In the genomic region with DNA sequence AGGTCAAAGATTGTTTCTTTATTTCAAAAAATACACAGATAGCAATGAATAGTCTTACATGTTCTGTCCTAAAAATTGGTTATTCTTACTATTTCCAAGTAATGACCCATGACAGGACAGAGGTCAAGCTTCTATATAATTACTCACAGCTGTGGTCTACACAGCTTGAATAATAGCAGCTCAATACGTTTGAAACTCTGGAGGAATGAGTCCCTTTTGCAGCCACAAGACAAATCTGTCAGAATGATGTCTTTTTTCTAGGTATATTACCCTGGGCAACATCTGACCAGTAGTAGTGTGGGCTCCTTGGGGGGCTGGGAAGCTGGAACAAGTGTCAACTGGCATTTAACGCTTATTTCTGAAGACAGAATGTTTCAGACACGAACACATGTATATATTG, we compare ENCODE assay signal across 1 cellular context.
A peak's percentile ranks its signal among the peaks of the same experiment; 100 is the strongest.
TF ChIP-seq lines count a peak whose summit lies in the region.

No MANE protein-coding gene starts in this region.

TF ChIP-seq in GM12878, 131 proteins besides CTCF, POLR2A, EP300 and RAD21 (continued from another document and continues in another):
- TF ChIP-seq, protein P1, sequence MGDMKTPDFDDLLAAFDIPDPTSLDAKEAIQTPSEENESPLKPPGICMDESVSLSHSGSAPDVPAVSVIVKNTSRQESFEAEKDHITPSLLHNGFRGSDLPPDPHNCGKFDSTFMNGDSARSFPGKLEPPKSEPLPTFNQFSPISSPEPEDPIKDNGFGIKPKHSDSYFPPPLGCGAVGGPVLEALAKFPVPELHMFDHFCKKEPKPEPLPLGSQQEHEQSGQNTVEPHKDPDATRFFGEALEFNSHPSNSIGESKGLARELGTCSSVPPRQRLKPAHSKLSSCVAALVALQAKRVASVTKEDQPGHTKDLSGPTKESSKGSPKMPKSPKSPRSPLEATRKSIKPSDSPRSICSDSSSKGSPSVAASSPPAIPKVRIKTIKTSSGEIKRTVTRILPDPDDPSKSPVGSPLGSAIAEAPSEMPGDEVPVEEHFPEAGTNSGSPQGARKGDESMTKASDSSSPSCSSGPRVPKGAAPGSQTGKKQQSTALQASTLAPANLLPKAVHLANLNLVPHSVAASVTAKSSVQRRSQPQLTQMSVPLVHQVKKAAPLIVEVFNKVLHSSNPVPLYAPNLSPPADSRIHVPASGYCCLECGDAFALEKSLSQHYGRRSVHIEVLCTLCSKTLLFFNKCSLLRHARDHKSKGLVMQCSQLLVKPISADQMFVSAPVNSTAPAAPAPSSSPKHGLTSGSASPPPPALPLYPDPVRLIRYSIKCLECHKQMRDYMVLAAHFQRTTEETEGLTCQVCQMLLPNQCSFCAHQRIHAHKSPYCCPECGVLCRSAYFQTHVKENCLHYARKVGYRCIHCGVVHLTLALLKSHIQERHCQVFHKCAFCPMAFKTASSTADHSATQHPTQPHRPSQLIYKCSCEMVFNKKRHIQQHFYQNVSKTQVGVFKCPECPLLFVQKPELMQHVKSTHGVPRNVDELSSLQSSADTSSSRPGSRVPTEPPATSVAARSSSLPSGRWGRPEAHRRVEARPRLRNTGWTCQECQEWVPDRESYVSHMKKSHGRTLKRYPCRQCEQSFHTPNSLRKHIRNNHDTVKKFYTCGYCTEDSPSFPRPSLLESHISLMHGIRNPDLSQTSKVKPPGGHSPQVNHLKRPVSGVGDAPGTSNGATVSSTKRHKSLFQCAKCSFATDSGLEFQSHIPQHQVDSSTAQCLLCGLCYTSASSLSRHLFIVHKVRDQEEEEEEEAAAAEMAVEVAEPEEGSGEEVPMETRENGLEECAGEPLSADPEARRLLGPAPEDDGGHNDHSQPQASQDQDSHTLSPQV (IDR thresholded peaks at IDR 0.05): no peak
- no peak for TF ChIP-seq ZBED1 (IDR thresholded peaks at IDR 0.05; ENCODE audit: borderline replicate concordance)
- TF ChIP-seq SMARCA5 (IDR thresholded peaks at IDR 0.05): no peak
- no peak for TF ChIP-seq CEBPZ (IDR thresholded peaks at IDR 0.05; ENCODE audit: low read depth, low read length)
- TF ChIP-seq ESRRA (IDR thresholded peaks at IDR 0.05; ENCODE audit: low read length): no peak
- TF ChIP-seq SIN3A (IDR thresholded peaks at IDR 0.05; ENCODE audit: low read depth, low read length): no peak
- no peak for TF ChIP-seq TCF12 (IDR thresholded peaks at IDR 0.05; ENCODE audit: low read depth, low read length)
- TF ChIP-seq EED (IDR thresholded peaks at IDR 0.05; ENCODE audit: low read depth): no peak
- TF ChIP-seq NKRF (conservative IDR thresholded peaks at IDR 0.05): no peak
- no peak for TF ChIP-seq SMC3 (IDR thresholded peaks at IDR 0.05; ENCODE audit: borderline replicate concordance, low read length)
- no peak for TF ChIP-seq STAT3 (IDR thresholded peaks at IDR 0.05; ENCODE audit: low read depth, low read length)
- no peak for TF ChIP-seq MTA3 (IDR thresholded peaks at IDR 0.05; ENCODE audit: borderline replicate concordance, low read length)
- TF ChIP-seq ZNF207 (IDR thresholded peaks at IDR 0.05; ENCODE audit: borderline replicate concordance): no peak
- no peak for TF ChIP-seq CHD4 (IDR thresholded peaks at IDR 0.05)
- TF ChIP-seq SMAD5 (IDR thresholded peaks at IDR 0.05; ENCODE audit: low read depth): no peak
- TF ChIP-seq RELB (IDR thresholded peaks at IDR 0.05; ENCODE audit: low read depth): peak; percentile 39; the same call in 1 of the 2 replicates
- peak; percentile 74; the same call in 1 of the 2 replicates for TF ChIP-seq IKZF1 (conservative IDR thresholded peaks at IDR 0.05)
- no peak for TF ChIP-seq CBFB (IDR thresholded peaks at IDR 0.05; ENCODE audit: low read depth)
- no peak for TF ChIP-seq HDAC2 (IDR thresholded peaks at IDR 0.05)
- TF ChIP-seq ATF7 (IDR thresholded peaks at IDR 0.05; ENCODE audit: low read depth): peak; percentile 60; the same call in 1 of the 2 replicates
- no peak for TF ChIP-seq ASH2L (IDR thresholded peaks at IDR 0.05; ENCODE audit: borderline replicate concordance, low read depth)
- TF ChIP-seq ZZZ3 (IDR thresholded peaks at IDR 0.05; ENCODE audit: control insufficient read depth, insufficient read length, low read depth): no peak
- TF ChIP-seq CHD2 (IDR thresholded peaks at IDR 0.05; ENCODE audit: borderline replicate concordance, low read depth, low read length): no peak
- no peak for TF ChIP-seq RELA (IDR thresholded peaks at IDR 0.05; ENCODE audit: borderline replicate concordance, partially characterized antibody)
- no peak for TF ChIP-seq SUZ12 (IDR thresholded peaks at IDR 0.05; ENCODE audit: unreplicated experiment)
- TF ChIP-seq PML (IDR thresholded peaks at IDR 0.05; ENCODE audit: low read length): no peak
- no peak for TF ChIP-seq MEF2B (IDR thresholded peaks at IDR 0.05; ENCODE audit: partially characterized antibody, poor library complexity, severe bottlenecking)
- TF ChIP-seq MTA2 (IDR thresholded peaks at IDR 0.05; ENCODE audit: low read depth): peak; percentile 77; the same call in 1 of the 2 replicates
- no peak for TF ChIP-seq RAD51 (IDR thresholded peaks at IDR 0.05)
- no peak for TF ChIP-seq PAX5 (IDR thresholded peaks at IDR 0.05; ENCODE audit: borderline replicate concordance, low read depth, low read length)
- TF ChIP-seq HCFC1 (IDR thresholded peaks at IDR 0.05; ENCODE audit: low read length): no peak
- no peak for TF ChIP-seq RCOR1 (conservative IDR thresholded peaks at IDR 0.05; ENCODE audit: low read depth, low read length)
- TF ChIP-seq CEBPB (IDR thresholded peaks at IDR 0.05; ENCODE audit: borderline replicate concordance in 1 of 2, low read depth in 2 of 2, low read length in 2 of 2): no peak
- TF ChIP-seq ZNF384 (IDR thresholded peaks at IDR 0.05; ENCODE audit: borderline replicate concordance, low read depth, low read length): no peak
- no peak for TF ChIP-seq NFIC (IDR thresholded peaks at IDR 0.05; ENCODE audit: low read depth, low read length)
- TF ChIP-seq, protein P2, sequence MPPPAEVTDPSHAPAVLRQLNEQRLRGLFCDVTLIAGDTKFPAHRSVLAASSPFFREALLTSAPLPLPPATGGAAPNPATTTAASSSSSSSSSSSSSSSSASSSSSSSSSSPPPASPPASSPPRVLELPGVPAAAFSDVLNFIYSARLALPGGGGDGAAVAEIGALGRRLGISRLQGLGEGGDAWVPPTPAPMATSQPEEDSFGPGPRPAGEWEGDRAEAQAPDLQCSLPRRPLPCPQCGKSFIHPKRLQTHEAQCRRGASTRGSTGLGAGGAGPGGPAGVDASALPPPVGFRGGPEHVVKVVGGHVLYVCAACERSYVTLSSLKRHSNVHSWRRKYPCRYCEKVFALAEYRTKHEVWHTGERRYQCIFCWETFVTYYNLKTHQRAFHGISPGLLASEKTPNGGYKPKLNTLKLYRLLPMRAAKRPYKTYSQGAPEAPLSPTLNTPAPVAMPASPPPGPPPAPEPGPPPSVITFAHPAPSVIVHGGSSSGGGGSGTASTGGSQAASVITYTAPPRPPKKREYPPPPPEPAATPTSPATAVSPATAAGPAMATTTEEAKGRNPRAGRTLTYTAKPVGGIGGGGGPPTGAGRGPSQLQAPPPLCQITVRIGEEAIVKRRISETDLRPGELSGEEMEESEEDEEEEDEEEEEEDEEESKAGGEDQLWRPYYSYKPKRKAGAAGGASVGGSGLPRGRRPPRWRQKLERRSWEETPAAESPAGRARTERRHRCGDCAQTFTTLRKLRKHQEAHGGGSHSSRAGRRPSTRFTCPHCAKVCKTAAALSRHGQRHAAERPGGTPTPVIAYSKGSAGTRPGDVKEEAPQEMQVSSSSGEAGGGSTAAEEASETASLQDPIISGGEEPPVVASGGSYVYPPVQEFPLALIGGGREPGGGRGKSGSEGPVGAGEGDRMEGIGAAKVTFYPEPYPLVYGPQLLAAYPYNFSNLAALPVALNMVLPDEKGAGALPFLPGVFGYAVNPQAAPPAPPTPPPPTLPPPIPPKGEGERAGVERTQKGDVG (CRISPR knock-in tag; IDR thresholded peaks at IDR 0.05): no peak
- no peak for TF ChIP-seq POLR2AphosphoS2 (IDR thresholded peaks at IDR 0.05; ENCODE audit: low read depth, low read length)
- TF ChIP-seq RFX5 (IDR thresholded peaks at IDR 0.05; ENCODE audit: low read depth, low read length): no peak
- peak; percentile 17 to 40; a peak in 2 of 4 replicates for TF ChIP-seq IKZF2 (IDR thresholded peaks at IDR 0.05)
- no peak for TF ChIP-seq LARP7 (IDR thresholded peaks at IDR 0.05)
- TF ChIP-seq FOS (IDR thresholded peaks at IDR 0.05; ENCODE audit: borderline replicate concordance, extremely low read depth, insufficient read length): no peak
- no peak for TF ChIP-seq ZNF274 (IDR thresholded peaks at IDR 0.05; ENCODE audit: insufficient read depth, insufficient read length)
- TF ChIP-seq SIX5 (IDR thresholded peaks at IDR 0.05; ENCODE audit: low read depth, low read length, severe bottlenecking): no peak
- no peak for TF ChIP-seq NR2C2 (IDR thresholded peaks at IDR 0.05; ENCODE audit: borderline replicate concordance, control insufficient read depth, insufficient read length, low read depth)
- TF ChIP-seq HDAC6 (IDR thresholded peaks at IDR 0.05; ENCODE audit: unreplicated experiment): no peak
- no peak for TF ChIP-seq REST (IDR thresholded peaks at IDR 0.05; ENCODE audit: low read depth, low read length)
